Comparison of ENCODE assay signal across 18 cellular contexts in the genomic region with DNA sequence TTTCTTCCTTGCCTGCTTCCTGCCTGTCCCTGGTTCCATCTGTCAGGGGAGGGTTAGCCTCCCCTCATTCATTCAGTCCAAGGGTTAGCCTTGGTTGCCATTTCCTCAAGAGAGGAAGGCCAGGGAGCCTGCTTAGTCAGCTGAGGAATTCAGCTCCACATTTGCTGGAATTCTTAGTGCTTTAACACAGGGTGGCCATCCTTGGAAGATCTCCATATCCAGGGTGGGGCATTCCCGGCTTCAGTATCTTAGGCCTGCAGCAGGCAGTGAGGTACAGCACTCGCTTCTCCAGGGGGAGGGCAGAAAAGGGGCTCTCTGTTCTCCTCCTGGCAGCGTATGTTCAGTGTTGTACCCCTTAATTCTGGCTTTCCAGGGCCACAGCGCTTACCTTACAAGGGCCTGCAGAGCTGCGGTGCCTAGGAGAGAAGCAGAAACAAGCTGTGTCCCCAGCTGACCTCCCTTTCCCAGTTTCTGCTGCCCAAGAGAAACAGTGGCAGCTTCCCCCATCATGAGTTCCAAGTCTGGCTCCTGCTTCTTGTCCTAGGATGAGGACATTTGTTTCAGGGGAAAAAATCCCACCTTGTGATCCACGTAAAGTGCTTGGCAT.
"Had no signal": no experiment of that assay in that cellular context is flagged by ENCODE, and none has a peak within 500 bp of the region (broad histone marks: within the 10 kb centered on the region; RNA-seq: fewer than 3 reads in every experiment).

No MANE protein-coding gene starts in this region.

- H3K9me3 ChIP-seq: adrenal gland, body of pancreas, colonic mucosa, lower lobe of right lung, ovary had no signal

- H3K27me3 Mint-ChIP-seq: stimulated activated memory B cell treated with anti-CD40 and anti-IgM and Interleukin-4, amounts not matched to agents 10 μg/mL and 1 μg/mL and 100 μg/mL, for 72 hours had no signal

- H3K4me3 ChIP-seq: adrenal gland, body of pancreas, colonic mucosa, lower lobe of right lung, ovary had no signal

- H3K27me3 ChIP-seq: adrenal gland, body of pancreas, colonic mucosa, ovary had no signal

- H3K4me1 Mint-ChIP-seq: mesothelial cell of epicardium; neural crest cell; stimulated activated memory B cell treated with anti-CD40 and anti-IgM and Interleukin-4, amounts not matched to agents 10 μg/mL and 1 μg/mL and 100 μg/mL, for 72 hours had no signal

- H3K9me3 Mint-ChIP-seq: activated T-helper 1 cell treated with anti-CD3 and anti-CD28 coated beads, Interleukin-12 subunit alpha, Interleukin-12 subunit beta, Interleukin-2, Interleukin-4 antibody, amounts not matched to agents 30 ng/mL and 10 ng/mL and 1 ng/mL, durations not matched to agents 14 hours and 24 hours and 36 hours; immature natural killer cell; mesothelial cell of epicardium; neural crest cell; stimulated activated memory B cell treated with anti-CD40 and anti-IgM and Interleukin-4, amounts not matched to agents 10 μg/mL and 1 μg/mL and 100 μg/mL, for 72 hours had no signal

- H3K36me3 ChIP-seq: ovary had no signal

- H3K27ac Mint-ChIP-seq: activated T-helper 1 cell treated with anti-CD3 and anti-CD28 coated beads, Interleukin-12 subunit alpha, Interleukin-12 subunit beta, Interleukin-2, Interleukin-4 antibody, amounts not matched to agents 30 ng/mL and 10 ng/mL and 1 ng/mL, durations not matched to agents 14 hours and 24 hours and 36 hours; immature natural killer cell; mesothelial cell of epicardium; stimulated activated memory B cell treated with anti-CD40 and anti-IgM and Interleukin-4, amounts not matched to agents 10 μg/mL and 1 μg/mL and 100 μg/mL, for 72 hours had no signal

- ATAC-seq: body of pancreas; esophagus mucosa; left cardiac atrium; lower lobe of right lung; sciatic nerve; stimulated activated memory B cell treated with anti-CD40 and anti-IgM and Interleukin-4, amounts not matched to agents 10 μg/mL and 1 μg/mL and 100 μg/mL, for 72 hours had no signal

- H3K27ac ChIP-seq: adrenal gland, body of pancreas, colonic mucosa, lower lobe of right lung, ovary had no signal

- H3K4me3 Mint-ChIP-seq: activated T-helper 1 cell treated with anti-CD3 and anti-CD28 coated beads, Interleukin-12 subunit alpha, Interleukin-12 subunit beta, Interleukin-2, Interleukin-4 antibody, amounts not matched to agents 30 ng/mL and 10 ng/mL and 1 ng/mL, durations not matched to agents 14 hours and 24 hours and 36 hours; immature natural killer cell; mesothelial cell of epicardium; neural crest cell; stimulated activated memory B cell treated with anti-CD40 and anti-IgM and Interleukin-4, amounts not matched to agents 10 μg/mL and 1 μg/mL and 100 μg/mL, for 72 hours had no signal

- H3K4me1 ChIP-seq: adrenal gland, body of pancreas, colonic mucosa, lower lobe of right lung had no signal

- DNase-seq: activated CD4-positive, alpha-beta T cell treated with anti-CD3 and anti-CD28 coated beads, Interleukin-2, amount 50 U/mL, for 1 hour; activated naive CD4-positive, alpha-beta T cell; adrenal gland; body of pancreas; central memory CD4-positive, alpha-beta T cell; colonic mucosa; foreskin melanocyte; immature natural killer cell; left cardiac atrium; lower lobe of right lung; ovary; T-helper 9 cell had no signal
